Comparison of ENCODE assay signal across 25 cellular contexts in the genomic region with DNA sequence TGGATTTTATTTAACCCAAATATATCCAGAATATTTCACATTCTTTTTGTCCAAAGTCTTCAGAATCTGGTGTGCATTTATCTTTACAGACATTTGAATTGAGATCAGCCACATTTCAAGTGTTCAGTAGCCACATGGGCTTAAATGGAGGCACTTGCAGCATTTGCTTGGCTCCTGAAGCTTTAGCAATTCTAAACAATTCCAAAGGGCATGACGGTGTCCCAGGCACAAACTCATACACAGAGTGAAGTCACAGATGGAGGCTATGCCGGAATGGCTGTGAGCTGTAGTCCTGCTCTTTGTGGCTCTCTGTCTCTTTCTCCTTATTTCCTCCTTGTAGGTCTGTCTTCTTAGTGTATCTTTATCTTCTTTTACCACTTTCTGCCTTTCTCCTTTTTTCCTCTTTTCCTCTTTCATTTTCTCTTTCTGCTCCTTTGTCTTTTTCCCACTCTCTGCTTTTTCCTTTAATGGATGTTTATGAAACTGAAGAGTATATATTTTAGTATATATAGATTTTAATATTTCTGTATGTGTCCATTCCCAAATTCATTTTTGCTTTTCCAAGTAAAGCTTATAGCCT. TPM values are rescaled to one million over a fixed set of nuclear protein-coding genes. Genes with fewer than 3 reads are reported as not detected.
DNase-seq lines count a peak whose midpoint lies in the region; ATAC-seq and TF ChIP-seq lines count a peak whose summit lies in the region.
"Had no signal": no experiment of that assay in that cellular context is flagged by ENCODE, and none has a peak within 500 bp of the region (broad histone marks: within the 10 kb centered on the region; RNA-seq: fewer than 3 reads in every experiment).

No MANE protein-coding gene starts in this region.

- H3K36me3 Mint-ChIP-seq in activated naive CD4-positive, alpha-beta T cell treated with anti-CD3 and anti-CD28 coated beads for 36 hours (ENCODE audit: low read depth) = peaks cover 31% of the 10 kb centered on the region
- H3K36me3 Mint-ChIP-seq in activated naive CD8-positive, alpha-beta T cell treated with anti-CD3 and anti-CD28 coated beads, Interleukin-2, amount 50 U/mL, for 24 hours (ENCODE audit: low read depth) = peaks cover 42% of the 10 kb centered on the region
- peaks cover 0 to 41% (median 10%) of the 10 kb centered on the region in 5 donors for H3K36me3 Mint-ChIP-seq in naive thymus-derived CD4-positive, alpha-beta T cell
- H3K36me3 Mint-ChIP-seq in activated T-cell treated with anti-CD3 and anti-CD28 coated beads, Interleukin-2, amount 50 U/mL, for 24 hours (ENCODE audit: low read depth) = peaks cover 83% of the 10 kb centered on the region
- H3K36me3 Mint-ChIP-seq: WTC11 had no signal

- TF ChIP-seq CTCF in uterus (IDR thresholded peaks at IDR 0.05) = no peak

- H3K27ac ChIP-seq in naive thymus-derived CD4-positive, alpha-beta T cell (ENCODE audit: low read depth, low read length) = peak overlapping the region; percentile 6
- peak overlapping the region; percentile 52 to 64 for H3K27ac ChIP-seq in uterus
- H3K27ac ChIP-seq: tibial nerve had no signal

- H3K4me1 Mint-ChIP-seq in activated naive CD4-positive, alpha-beta T cell treated with anti-CD3 and anti-CD28 coated beads for 36 hours (ENCODE audit: low read depth) = peaks cover 64% of the 10 kb centered on the region
- peaks cover 76% of the 10 kb centered on the region for H3K4me1 Mint-ChIP-seq in activated naive CD8-positive, alpha-beta T cell treated with anti-CD3 and anti-CD28 coated beads, Interleukin-2, amount 50 U/mL, for 24 hours
- peaks cover 21 to 92% (median 83%) of the 10 kb centered on the region in 7 donors for H3K4me1 Mint-ChIP-seq in naive thymus-derived CD4-positive, alpha-beta T cell
- H3K4me1 Mint-ChIP-seq in activated T-cell treated with anti-CD3 and anti-CD28 coated beads, Interleukin-2, amount 50 U/mL, for 24 hours (ENCODE audit: low read depth) = peaks cover 68% of the 10 kb centered on the region

- no peaks in the 10 kb centered on the region for H3K27me3 ChIP-seq in naive thymus-derived CD4-positive, alpha-beta T cell (ENCODE audit: control insufficient read depth in 2 of 2, insufficient read depth in 2 of 2, low read length in 2 of 2)
- H3K27me3 ChIP-seq in uterus = no peaks in the 10 kb centered on the region
- H3K27me3 ChIP-seq: heart right ventricle, tibial nerve had no signal

- POLR2A ChIA-PET in naive thymus-derived CD4-positive, alpha-beta T cell (lab: Charles Lee) = interaction anchor here (4.0 kb wide), 1 partner anchor 8 kb away, joined by 26 read pairs; a partner anchor contains a TSS

- no peak overlapping the region for H3K4me3 Mint-ChIP-seq in activated naive CD4-positive, alpha-beta T cell treated with anti-CD3 and anti-CD28 coated beads for 36 hours
- H3K4me3 Mint-ChIP-seq in activated naive CD8-positive, alpha-beta T cell treated with anti-CD3 and anti-CD28 coated beads, Interleukin-2, amount 50 U/mL, for 24 hours = no peak overlapping the region
- peak overlapping the region in 1 of 10 donors; percentile 62 for H3K4me3 Mint-ChIP-seq in naive thymus-derived CD4-positive, alpha-beta T cell
- no peak overlapping the region for H3K4me3 Mint-ChIP-seq in activated T-cell treated with anti-CD3 and anti-CD28 coated beads, Interleukin-2, amount 50 U/mL, for 24 hours
- H3K4me3 Mint-ChIP-seq: memory B cell, WTC11 had no signal

- no peak for ATAC-seq in activated naive CD8-positive, alpha-beta T cell treated with anti-CD3 and anti-CD28 coated beads, Interleukin-2, amount 50 U/mL, for 24 hours
- ATAC-seq in naive thymus-derived CD4-positive, alpha-beta T cell = no peak
- ATAC-seq: heart right ventricle, Panc1, WTC11 had no signal

- TF ChIP-seq POLR2A in uterus (IDR thresholded peaks at IDR 0.05) = no peak

- H3K4me1 ChIP-seq in naive thymus-derived CD4-positive, alpha-beta T cell (ENCODE audit: control insufficient read depth in 2 of 2, insufficient read depth in 2 of 2, low read length in 2 of 2) = peaks cover 6 to 47% of the 10 kb centered on the region in 2 donors
- H3K4me1 ChIP-seq in uterus = peaks cover 4 to 19% of the 10 kb centered on the region in 2 donors

- no peaks in the 10 kb centered on the region for H3K36me3 ChIP-seq in naive thymus-derived CD4-positive, alpha-beta T cell (ENCODE audit: control insufficient read depth in 2 of 3, insufficient read depth in 3 of 3, low read length in 3 of 3)
- H3K36me3 ChIP-seq in uterus = no peaks in the 10 kb centered on the region

- no peaks in the 10 kb centered on the region for H3K9me3 Mint-ChIP-seq in activated naive CD4-positive, alpha-beta T cell treated with anti-CD3 and anti-CD28 coated beads for 36 hours
- H3K9me3 Mint-ChIP-seq in activated naive CD8-positive, alpha-beta T cell treated with anti-CD3 and anti-CD28 coated beads, Interleukin-2, amount 50 U/mL, for 24 hours = no peaks in the 10 kb centered on the region
- H3K9me3 Mint-ChIP-seq in naive thymus-derived CD4-positive, alpha-beta T cell = no peaks in the 10 kb centered on the region
- no peaks in the 10 kb centered on the region for H3K9me3 Mint-ChIP-seq in activated T-cell treated with anti-CD3 and anti-CD28 coated beads, Interleukin-2, amount 50 U/mL, for 24 hours
- H3K9me3 Mint-ChIP-seq: memory B cell, WTC11 had no signal

- CTCF ChIA-PET in activated naive CD4-positive, alpha-beta T cell treated with anti-CD3 and anti-CD28 coated beads for 36 hours (lab: Charles Lee) = interaction anchor here (0.7 to 1.0 kb wide), 2 partner anchors 9 to 24 kb away, joined by 3 to 4 read pairs; no protein-coding TSS in a partner anchor
- CTCF ChIA-PET in naive thymus-derived CD4-positive, alpha-beta T cell (lab: Charles Lee) = interaction anchor here (0.6 to 0.9 kb wide), 3 partner anchors 8 to 179 kb away, joined by 3 to 5 read pairs (median 3); a partner anchor contains a TSS

- no peak for DNase-seq in activated naive CD4-positive, alpha-beta T cell treated with anti-CD3 and anti-CD28 coated beads for 36 hours
- no peak for DNase-seq in activated naive CD4-positive, alpha-beta T cell treated with anti-CD3 and anti-CD28 coated beads, Interleukin-2, amount 50 U/mL, for 16 hours
- no peak for DNase-seq in activated naive CD8-positive, alpha-beta T cell treated with anti-CD3 and anti-CD28 coated beads, Interleukin-2, amount 50 U/mL, for 24 hours
- no peak for DNase-seq in naive thymus-derived CD4-positive, alpha-beta T cell
- no peak for DNase-seq in uterus
- no peak for DNase-seq in NOMO-1 treated with dmso at 0.1 percent for 144 hours (lab: John Stamatoyannopoulos, UW; ENCODE audit: unreplicated experiment)
- DNase-seq in activated T-cell treated with anti-CD3 and anti-CD28 coated beads, Interleukin-2, amount 50 U/mL, for 24 hours = no peak
- no peak for DNase-seq in dermis blood vessel endothelial cell
- DNase-seq: activated CD4-positive, alpha-beta T cell treated with anti-CD3 and anti-CD28 coated beads, Interleukin-2, amount 50 U/mL, for 48 hours; activated gamma-delta T cell treated with Interleukin-2 at 50 U/mL for 16 hours; DMS79 treated with DMSO at 0.1 percent for 48 hours; heart right ventricle; NCI-H1694 treated with DMSO at 0.1 percent for 48 hours; NCI-H2171 treated with DMSO at 0.1 percent for 48 hours; NCI-H524 treated with DMSO at 0.1 percent for 48 hours; occipital lobe; SIG-M5; small intestine; stimulated activated CD4-positive, alpha-beta T cell treated with anti-CD3 and anti-CD28 coated beads, Interleukin-2, amount 100 ng/mL, for 24 hours; SW 1271; T1000 had no signal

- peak overlapping the region; percentile 54 for H3K27ac Mint-ChIP-seq in activated naive CD4-positive, alpha-beta T cell treated with anti-CD3 and anti-CD28 coated beads for 36 hours
- H3K27ac Mint-ChIP-seq in activated naive CD8-positive, alpha-beta T cell treated with anti-CD3 and anti-CD28 coated beads, Interleukin-2, amount 50 U/mL, for 24 hours = peak overlapping the region; percentile 93
- peak overlapping the region in 8 of 9 donors; percentile 51 to 96 (median 92) for H3K27ac Mint-ChIP-seq in naive thymus-derived CD4-positive, alpha-beta T cell
- H3K27ac Mint-ChIP-seq in activated T-cell treated with anti-CD3 and anti-CD28 coated beads, Interleukin-2, amount 50 U/mL, for 24 hours = no peak overlapping the region
- H3K27ac Mint-ChIP-seq: memory B cell, WTC11 had no signal

- no peak overlapping the region for H3K4me3 ChIP-seq in naive thymus-derived CD4-positive, alpha-beta T cell (ENCODE audit: low read length)
- no peak overlapping the region for H3K4me3 ChIP-seq in uterus
- H3K4me3 ChIP-seq: heart right ventricle, tibial nerve had no signal

- H3K27me3 Mint-ChIP-seq in activated naive CD4-positive, alpha-beta T cell treated with anti-CD3 and anti-CD28 coated beads for 36 hours (ENCODE audit: low read depth) = no peaks in the 10 kb centered on the region
- no peaks in the 10 kb centered on the region for H3K27me3 Mint-ChIP-seq in activated naive CD8-positive, alpha-beta T cell treated with anti-CD3 and anti-CD28 coated beads, Interleukin-2, amount 50 U/mL, for 24 hours
- H3K27me3 Mint-ChIP-seq in naive thymus-derived CD4-positive, alpha-beta T cell = no peaks in the 10 kb centered on the region
- no peaks in the 10 kb centered on the region for H3K27me3 Mint-ChIP-seq in activated T-cell treated with anti-CD3 and anti-CD28 coated beads, Interleukin-2, amount 50 U/mL, for 24 hours
- H3K27me3 Mint-ChIP-seq: memory B cell had no signal

- intact Hi-C loops in activated naive CD4-positive, alpha-beta T cell treated with anti-CD3 and anti-CD28 coated beads for 36 hours (cut with micrococcal nuclease) = loop anchor here (1.0 to 10.0 kb wide), 3 partner anchors 153 to 671 kb away; a partner anchor contains a TSS
- intact Hi-C loops in naive thymus-derived CD4-positive, alpha-beta T cell (cut with micrococcal nuclease) = loop anchor here in 1 of 2 donors (2.0 kb wide), 1 partner anchor 217 kb away; a partner anchor contains a TSS
- intact Hi-C loops in uterus (cut with DNase I; ENCODE audit: low total_unique reads) = no loop called here

- no peaks in the 10 kb centered on the region for H3K9me3 ChIP-seq in naive thymus-derived CD4-positive, alpha-beta T cell (ENCODE audit: control insufficient read depth in 2 of 3, low read length in 3 of 3)
- no peaks in the 10 kb centered on the region for H3K9me3 ChIP-seq in uterus
- H3K9me3 ChIP-seq: heart right ventricle, tibial nerve had no signal

RNA-seq across cellular contexts. Expression of a gene that starts 7.7 kb away (rescaled TPM):
- total RNA-seq in activated naive CD4-positive, alpha-beta T cell treated with anti-CD3 and anti-CD28 coated beads for 36 hours = 1 to 10 TPM; 2.6 to 3.6 TPM
- total RNA-seq in naive thymus-derived CD4-positive, alpha-beta T cell = 1 to 10 TPM; 2.1 to 6.6 (median 3.8) TPM
- polyA plus RNA-seq in naive thymus-derived CD4-positive, alpha-beta T cell = under 1 TPM; 0.51 to 0.54 TPM
- 10 to 100 TPM in 1 of 4 donors, 1 to 10 TPM in 2, under 1 TPM in 1; 0.29 to 12.5 (median 5.3) TPM for total RNA-seq in uterus
- total RNA-seq in dermis blood vessel endothelial cell = 1.6 and 1.7 TPM in 2 replicates
